Comparison of ENCODE assay signal across 8 cellular contexts in genomic region chr6:26126394-26127221, GRCh38. TPM values are rescaled to one million over a fixed set of nuclear protein-coding genes. Genes with fewer than 3 reads are reported as not detected.
DNase-seq lines count a peak whose midpoint lies in the region; ATAC-seq and TF ChIP-seq lines count a peak whose summit lies in the region.

No MANE protein-coding gene starts in this region.

- H3K36me3 ChIP-seq in GM23248 (ENCODE audit: low read depth): peaks cover 21% of the 10 kb centered on the region

- in situ Hi-C loops in GM23248 (cut with MboI): no loop called here

- peak overlapping the region; percentile 99 for H3K9ac ChIP-seq in GM23248

- H3K27ac ChIP-seq in GM23248 (peak overlapping the region; percentile 92), RWPE1 (peak overlapping the region; percentile 94)

- H4K20me1 ChIP-seq in GM23248 (ENCODE audit: insufficient read depth): peaks cover 5% of the 10 kb centered on the region; the same call in 1 of the 2 replicates

- ATAC-seq in HG02571 (IDR thresholded peaks at IDR 0.05; ENCODE audit: unreplicated experiment) (no peak), GM18873 (IDR thresholded peaks at IDR 0.05; ENCODE audit: low FRiP score, unreplicated experiment) (no peak)

- CTCF ChIA-PET in RWPE1 (lab: Yijun Ruan, JAX): no interaction called here

- H3K4me1 ChIP-seq in GM23248 (ENCODE audit: insufficient read depth): peaks cover 22% of the 10 kb centered on the region

- no peaks in the 10 kb centered on the region for H3K9me3 ChIP-seq in GM23248 (ENCODE audit: low read depth)

- H3K4me3 ChIP-seq in GM23248 (peak overlapping the region; percentile 99), retinal pigment epithelial cell (ENCODE audit: low read length) (peak overlapping the region; percentile 99)

- H3K9me2 ChIP-seq in GM23248 (ENCODE audit: insufficient read depth): no peaks in the 10 kb centered on the region

- peak overlapping the region; percentile 62 for H2AFZ ChIP-seq in GM23248

- DNase-seq in GM23248: no peak
- DNase-seq in RWPE1 (ENCODE audit: low spot score): no peak
- peak; percentile 16 for DNase-seq in fibroblast of gingiva (ENCODE audit: low read depth)
- DNase-seq in retinal pigment epithelial cell (ENCODE audit: low read depth): no peak
- no peak for DNase-seq in hypothalamus (lab: John Stamatoyannopoulos, UW)
- no peak for DNase-seq in AML-193 (lab: John Stamatoyannopoulos, UW)

- H3K79me2 ChIP-seq in GM23248 (ENCODE audit: insufficient read depth): peaks cover 75% of the 10 kb centered on the region

- H3K27me3 ChIP-seq in GM23248 (replicated peaks; ENCODE audit: insufficient read depth): no peaks in the 10 kb centered on the region

- peak overlapping the region; percentile 93 for H3K4me2 ChIP-seq in GM23248 (ENCODE audit: unreplicated experiment)

- no peak for TF ChIP-seq CTCF in RWPE1 (conservative IDR thresholded peaks at IDR 0.05; ENCODE audit: low read depth)
- TF ChIP-seq CTCF in retinal pigment epithelial cell (conservative IDR thresholded peaks at IDR 0.05; ENCODE audit: low read depth, low read length): no peak

- 11 to 12% methylated on average over 8 of the region's 8 CpGs for whole genome bisulfite sequencing in GM23248 (ENCODE audit: low coverage in 1 of 2, low lambda C conversion rate in 2 of 2, missing lambda C conversion rate in 2 of 2), 2 experiments

- peaks cover 50% of the 10 kb centered on the region for H3F3A ChIP-seq in GM23248 (ENCODE audit: insufficient read depth)

- POLR2A ChIA-PET in RWPE1 (lab: Yijun Ruan, JAX; ENCODE audit: low non-redundant PET): interaction anchor here (0.6 to 5.1 kb wide), 3 partner anchors 32 to 56 kb away, joined by 3 to 94 read pairs (median 4); a partner anchor contains a TSS

RNA-seq across cellular contexts. Expression of gene HFE, which starts 39.4 kb away (rescaled TPM):
- 10.8 and 13.2 TPM in 2 replicates for total RNA-seq in GM23248 (2014; rRNA removed; shearing (Covaris generic))
- 8.6 and 10.6 TPM in 2 replicates for polyA plus RNA-seq in GM23248 (2016; fragmentation: Nextera tagmentation; extraction: Ambion mirVana)
